Comparison of ENCODE assay signal across 10 cellular contexts in the genomic region with DNA sequence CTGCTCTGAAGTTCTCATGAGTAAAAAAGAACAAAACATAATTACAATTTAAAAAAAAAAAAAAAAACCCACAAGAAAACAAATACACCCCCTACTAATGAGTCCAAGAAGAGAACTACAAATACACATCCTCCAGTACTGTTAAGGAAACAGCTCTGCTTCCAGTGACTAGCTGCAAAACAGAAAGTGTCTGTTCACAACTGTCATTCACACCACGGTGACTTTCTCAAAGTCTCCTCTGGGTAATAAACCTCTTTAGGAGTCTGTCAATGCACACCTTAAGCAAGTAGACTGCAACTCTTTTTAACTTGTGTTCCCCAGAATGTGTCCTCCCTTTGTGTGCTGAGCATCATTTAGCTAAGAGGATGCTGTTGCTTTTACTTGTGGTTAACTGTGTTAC. TPM values are rescaled to one million over a fixed set of nuclear protein-coding genes. Genes with fewer than 3 reads are reported as not detected.
A peak's percentile ranks its signal among the peaks of the same experiment; 100 is the strongest.
DNase-seq lines count a peak whose midpoint lies in the region; ATAC-seq and TF ChIP-seq lines count a peak whose summit lies in the region.
"Had no signal": no experiment of that assay in that cellular context is flagged by ENCODE, and none has a peak within 500 bp of the region (broad histone marks: within the 10 kb centered on the region; RNA-seq: fewer than 3 reads in every experiment).

No MANE protein-coding gene starts in this region.

- H3K4me3 ChIP-seq in breast epithelium (no peak overlapping the region), OCI-LY7 (ENCODE audit: low read depth, low read length, poor library complexity, severe bottlenecking) (no peak overlapping the region), osteoblast (ENCODE audit: insufficient read depth, low read length) (no peak overlapping the region)
- H3K4me3 ChIP-seq: HAP-1 had no signal

- H3K4me1 Mint-ChIP-seq in MCF 10A (ENCODE audit: insufficient read depth, unreplicated experiment) = peaks cover 32% of the 10 kb centered on the region

- H3K9me3 ChIP-seq in breast epithelium = no peaks in the 10 kb centered on the region
- no peaks in the 10 kb centered on the region for H3K9me3 ChIP-seq in OCI-LY7 (ENCODE audit: low read length)
- H3K9me3 ChIP-seq in osteoblast (ENCODE audit: low read depth, low read length) = no peaks in the 10 kb centered on the region
- H3K9me3 ChIP-seq: HAP-1 had no signal

- no peak overlapping the region for H2AFZ ChIP-seq in OCI-LY7 (ENCODE audit: low read length)
- no peak overlapping the region for H2AFZ ChIP-seq in osteoblast (ENCODE audit: low read length)

- H3K4me3 Mint-ChIP-seq in MCF 10A (ENCODE audit: unreplicated experiment) = no peak overlapping the region

- H3K27me3 Mint-ChIP-seq in MCF 10A (ENCODE audit: insufficient read depth, unreplicated experiment) = no peaks in the 10 kb centered on the region

- no peaks in the 10 kb centered on the region for H3K27me3 ChIP-seq in breast epithelium
- H3K27me3 ChIP-seq in osteoblast (ENCODE audit: insufficient read depth, low read length) = no peaks in the 10 kb centered on the region

- H3K36me3 ChIP-seq in breast epithelium (no peaks in the 10 kb centered on the region), OCI-LY7 (ENCODE audit: insufficient read depth, low read length) (peaks cover 85% of the 10 kb centered on the region), osteoblast (ENCODE audit: insufficient read depth, low read length) (peaks cover 36% of the 10 kb centered on the region)

- TF ChIP-seq POLR2A in breast epithelium (IDR thresholded peaks at IDR 0.05) = no peak

- H3K9me3 Mint-ChIP-seq in MCF 10A (ENCODE audit: unreplicated experiment) = no peaks in the 10 kb centered on the region

- H3K4me2 ChIP-seq in OCI-LY7 (ENCODE audit: low read length) (0 out of 2 replicates have a peak overlapping the region, but pooled peaks have one; percentile 11), osteoblast (ENCODE audit: insufficient read depth, low read length) (peak overlapping the region; percentile 10)

- H3K36me3 Mint-ChIP-seq in MCF 10A (ENCODE audit: insufficient read depth, unreplicated experiment) = peaks cover 71% of the 10 kb centered on the region

- CTCF ChIA-PET in MCF 10A (lab: Yijun Ruan, JAX) (interaction anchor here (0.6 to 1.7 kb wide), 4 partner anchors 11 to 53 kb away, joined by 3 to 8 read pairs (median 4); no protein-coding TSS in a partner anchor), OCI-LY7 (lab: Charles Lee; ENCODE audit: unreplicated experiment) (no interaction called here)

- BruUV-seq in MCF 10A (replicated peaks; lab: Mats Ljungman, UMichigan) (no TSS peak), OCI-LY7 (replicated peaks; lab: Mats Ljungman, UMichigan) (no TSS peak)

- H3K4me1 ChIP-seq in breast epithelium (peaks cover 0 to 18% of the 10 kb centered on the region in 2 donors), OCI-LY7 (ENCODE audit: insufficient read depth, low read length, poor library complexity, severe bottlenecking) (peaks cover 22% of the 10 kb centered on the region), osteoblast (ENCODE audit: insufficient read depth, low read length) (peaks cover 34% of the 10 kb centered on the region)

- no peak for TF ChIP-seq CTCF in MCF 10A (IDR thresholded peaks at IDR 0.05; ENCODE audit: unreplicated experiment)
- TF ChIP-seq CTCF in breast epithelium (IDR thresholded peaks at IDR 0.05) = no peak
- no peak for TF ChIP-seq CTCF in OCI-LY7 (conservative IDR thresholded peaks at IDR 0.05; ENCODE audit: low read length)
- no peak for TF ChIP-seq CTCF in osteoblast (IDR thresholded peaks at IDR 0.05; ENCODE audit: extremely low read depth, low read depth, low read length)
- TF ChIP-seq CTCF in omental fat pad (IDR thresholded peaks at IDR 0.05) = no peak

- H3K9me2 ChIP-seq in OCI-LY7 (ENCODE audit: insufficient read depth, low read length) = no peaks in the 10 kb centered on the region

- H4K20me1 ChIP-seq in OCI-LY7 (ENCODE audit: insufficient read depth, low read length) (peaks cover 4% of the 10 kb centered on the region; the same call in 1 of the 2 replicates), osteoblast (ENCODE audit: insufficient read depth, low read length) (peaks cover 14% of the 10 kb centered on the region)

- POLR2A ChIA-PET in MCF 10A (lab: Yijun Ruan, JAX) (interaction anchor here (0.7 to 0.9 kb wide), 2 partner anchors 48 to 316 kb away, joined by 3 read pairs; no protein-coding TSS in a partner anchor), OCI-LY7 (lab: Charles Lee) (interaction anchor here (0.6 to 1.4 kb wide), 5 partner anchors 8 to 1733 kb away, joined by 3 to 6 read pairs (median 4); no protein-coding TSS in a partner anchor)

- peaks cover 16% of the 10 kb centered on the region; the same call in 1 of the 2 replicates for H3K79me2 ChIP-seq in OCI-LY7 (ENCODE audit: insufficient read depth, low read depth, low read length)
- peaks cover 76% of the 10 kb centered on the region for H3K79me2 ChIP-seq in osteoblast (ENCODE audit: insufficient read depth, low read length)

- ATAC-seq in GM21576 (IDR thresholded peaks at IDR 0.05; ENCODE audit: unreplicated experiment) = peak; percentile 63
- ATAC-seq in HG03135 (IDR thresholded peaks at IDR 0.05; ENCODE audit: unreplicated experiment) = no peak
- ATAC-seq in omental fat pad (ENCODE audit: low FRiP score) = no peak

- DNase-seq in MCF 10A (ENCODE audit: unreplicated experiment) = no peak
- DNase-seq in breast epithelium (ENCODE audit: low spot score in 2 of 2) = no peak
- DNase-seq in OCI-LY7 (ENCODE audit: low spot score) = no peak
- DNase-seq in osteoblast (ENCODE audit: insufficient read length, low spot score, missing footprints) = no peak
- DNase-seq in CD1c-positive myeloid dendritic cell (ENCODE audit: extremely low spot score) = no peak
- no peak for DNase-seq in omental fat pad (ENCODE audit: low spot score)
- DNase-seq: NCI-H1105 treated with DMSO at 0.1 percent for 48 hours had no signal

- intact Hi-C loops in MCF 10A (cut with micrococcal nuclease) (no loop called here), breast epithelium (cut with DNase I; ENCODE audit: low total_unique reads) (no loop called here), OCI-LY7 (cut with micrococcal nuclease; ENCODE audit: unreplicated experiment) (no loop called here)

- H3K27ac ChIP-seq in breast epithelium (no peak overlapping the region), OCI-LY7 (ENCODE audit: low read depth, low read length, poor library complexity, severe bottlenecking) (no peak overlapping the region), osteoblast (ENCODE audit: low read depth, low read length) (peak overlapping the region; percentile 3)

- peak overlapping the region; percentile 29 for H3K27ac Mint-ChIP-seq in MCF 10A (ENCODE audit: low read depth, unreplicated experiment)

RNA-seq across cellular contexts. Expression of a gene that starts 6.2 kb away (rescaled TPM):
- total RNA-seq in MCF 10A (2022) = 64.8 and 65.2 TPM in 2 replicates
- total RNA-seq in breast epithelium = 100 to 1,000 TPM in 2 of 3 donors, 10 to 100 TPM in 1; 96.4 to 177 (median 117) TPM
- total RNA-seq in OCI-LY7 (2014; rRNA removed; shearing (Covaris generic)) = 20.9 and 25.5 TPM in 2 replicates
- 29.5 and 32.0 TPM in 2 replicates for total RNA-seq in OCI-LY7 (2022)
- 37.3 and 38.0 TPM in 2 replicates for total RNA-seq in osteoblast
- total RNA-seq in omental fat pad = 10 to 100 TPM; 74.2 to 90.1 (median 81.9) TPM

RNA-seq across cellular contexts. Expression of a gene that starts 54.7 kb away (rescaled TPM):
- total RNA-seq in MCF 10A (2022) = 88.9 and 99.6 TPM in 2 replicates
- total RNA-seq in breast epithelium = 10 to 100 TPM; 33.0 to 73.5 (median 69.2) TPM
- 32.9 and 48.1 TPM in 2 replicates for total RNA-seq in OCI-LY7 (2014; rRNA removed; shearing (Covaris generic))
- 64.7 and 68.3 TPM in 2 replicates for total RNA-seq in OCI-LY7 (2022)
- 55.7 and 59.0 TPM in 2 replicates for total RNA-seq in osteoblast
- 10 to 100 TPM; 38.6 to 95.2 (median 63.8) TPM for total RNA-seq in omental fat pad
